17 cellular contexts compared by ENCODE assay signal in the genomic region with DNA sequence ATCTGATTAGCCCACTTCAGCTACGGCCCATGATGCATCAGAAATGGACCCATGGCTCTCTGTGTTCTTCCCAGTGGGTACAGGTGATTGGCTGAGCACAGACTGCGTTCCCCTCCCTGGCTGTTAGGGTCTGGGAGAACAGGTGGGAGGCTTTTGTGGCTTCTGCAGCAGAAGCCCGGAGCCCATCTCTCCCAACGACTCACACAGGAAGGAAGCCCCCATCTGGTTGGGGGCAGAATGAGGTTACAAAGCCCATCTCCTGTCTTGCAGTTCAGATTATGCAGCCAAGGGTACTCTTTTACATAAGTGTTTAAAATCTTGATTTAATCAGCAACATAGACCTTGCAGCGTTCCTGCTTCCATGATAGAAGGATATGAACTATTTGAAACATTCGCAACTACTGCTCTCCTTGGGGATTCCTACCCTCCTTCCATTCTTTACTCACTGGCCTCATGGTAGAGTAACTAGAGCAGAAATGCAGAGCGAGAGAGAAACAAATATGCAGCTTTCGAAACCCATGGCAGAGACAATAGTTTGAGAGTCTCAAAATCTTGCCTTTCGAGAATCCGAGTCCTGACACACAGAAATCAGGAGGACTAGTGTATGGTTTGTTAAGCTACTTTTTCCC.
DNase-seq lines count a peak whose midpoint lies in the region; ATAC-seq and TF ChIP-seq lines count a peak whose summit lies in the region.
"Had no signal": no experiment of that assay in that cellular context is flagged by ENCODE, and none has a peak within 500 bp of the region (broad histone marks: within the 10 kb centered on the region; RNA-seq: fewer than 3 reads in every experiment).

No MANE protein-coding gene starts in this region.

- H2BK120ac ChIP-seq in H9 (ENCODE audit: low read depth, low read length, poor library complexity, severe bottlenecking), result no peak overlapping the region

- H2BK12ac ChIP-seq in H9 (ENCODE audit: insufficient read length, low read depth, low read length), result no peak overlapping the region

- H3K79me2 ChIP-seq in H9 (ENCODE audit: insufficient read depth, low read length), result no peaks in the 10 kb centered on the region
- no peaks in the 10 kb centered on the region for H3K79me2 ChIP-seq in OCI-LY7 (ENCODE audit: insufficient read depth, low read depth, low read length)
- H3K79me2 ChIP-seq in neural progenitor cell (ENCODE audit: low read depth), result no peaks in the 10 kb centered on the region

- TF ChIP-seq CTCF in H9 (conservative IDR thresholded peaks at IDR 0.05) (peak; percentile 18; the same call in 2 of the 3 replicates), OCI-LY7 (conservative IDR thresholded peaks at IDR 0.05; ENCODE audit: low read length) (peak; percentile 72), neural progenitor cell (IDR thresholded peaks at IDR 0.05) (no peak)

- no peak overlapping the region for H3K23ac ChIP-seq in H9 (ENCODE audit: insufficient read length, low read depth, low read length)

- H3T11ph ChIP-seq in H9 (ENCODE audit: low read length), result no peak overlapping the region

- H3K9me3 Mint-ChIP-seq in H9, result no peaks in the 10 kb centered on the region
- H3K9me3 Mint-ChIP-seq in neural progenitor cell, result no peaks in the 10 kb centered on the region

- no peak overlapping the region for H3K56ac ChIP-seq in H9 (ENCODE audit: insufficient read length, low read depth, low read length)

- H3K27me3 ChIP-seq in H9 (ENCODE audit: insufficient read depth, low read length) (no peaks in the 10 kb centered on the region), neural progenitor cell (no peaks in the 10 kb centered on the region)

- H3K9me2 ChIP-seq in OCI-LY7 (ENCODE audit: insufficient read depth, low read length), result no peaks in the 10 kb centered on the region

- intact Hi-C loops in OCI-LY7 (cut with micrococcal nuclease; ENCODE audit: unreplicated experiment), result no loop called here

- no peak overlapping the region for H4K8ac ChIP-seq in H9 (replicated peaks; ENCODE audit: insufficient read length, low read depth, low read length)

- no peak overlapping the region for H2BK20ac ChIP-seq in H9 (ENCODE audit: low read depth, low read length, poor library complexity, severe bottlenecking)

- H3K4me1 ChIP-seq in H9 (ENCODE audit: insufficient read depth, low read length), result peaks cover 4% of the 10 kb centered on the region; the same call in 1 of the 2 replicates
- H3K4me1 ChIP-seq in OCI-LY7 (ENCODE audit: insufficient read depth, low read length, poor library complexity, severe bottlenecking), result peaks cover 13% of the 10 kb centered on the region
- H3K4me1 ChIP-seq in neural progenitor cell, result no peaks in the 10 kb centered on the region
- H3K4me1 ChIP-seq: Caco-2 had no signal

- ATAC-seq in HG03045 (IDR thresholded peaks at IDR 0.05; ENCODE audit: unreplicated experiment), result no peak

- no peaks in the 10 kb centered on the region for H3K9me3 ChIP-seq in H9 (ENCODE audit: control insufficient read depth, low read depth, low read length)
- H3K9me3 ChIP-seq in OCI-LY7 (ENCODE audit: low read length), result no peaks in the 10 kb centered on the region
- H3K9me3 ChIP-seq in neural progenitor cell (ENCODE audit: low read depth), result no peaks in the 10 kb centered on the region
- H3K9me3 ChIP-seq: Caco-2 had no signal

- no peak overlapping the region for H3K9ac ChIP-seq in H9 (ENCODE audit: extremely low read depth, insufficient read length, low read length)
- no peak overlapping the region for H3K9ac ChIP-seq in neural progenitor cell

- no peak overlapping the region for H2AFZ ChIP-seq in H9 (ENCODE audit: low read length)
- H2AFZ ChIP-seq in OCI-LY7 (ENCODE audit: low read length), result no peak overlapping the region
- H2AFZ ChIP-seq in neural progenitor cell (replicated peaks), result no peak overlapping the region
- H2AFZ ChIP-seq: PC-9 had no signal

- no peaks in the 10 kb centered on the region for H3K23me2 ChIP-seq in H9 (ENCODE audit: insufficient read length, low read depth, low read length, poor library complexity, severe bottlenecking)

- H3K27ac ChIP-seq in H9 (ENCODE audit: insufficient read length, low read depth, low read length) (no peak overlapping the region), OCI-LY7 (ENCODE audit: low read depth, low read length, poor library complexity, severe bottlenecking) (no peak overlapping the region), neural progenitor cell (no peak overlapping the region)
- H3K27ac ChIP-seq: 22Rv1, PC-9, SK-N-MC had no signal

- no peak overlapping the region for H4K5ac ChIP-seq in H9 (ENCODE audit: insufficient read length, low read depth, low read length)

- H3K27ac Mint-ChIP-seq in H9 (no peak overlapping the region), neural progenitor cell (peak overlapping the region; percentile 23)

- no peaks in the 10 kb centered on the region for H3K36me3 ChIP-seq in OCI-LY7 (ENCODE audit: insufficient read depth, low read length)
- no peaks in the 10 kb centered on the region for H3K36me3 ChIP-seq in neural progenitor cell

- DNase-seq in NCI-H524 (lab: John Stamatoyannopoulos, UW), result peak; percentile 7 to 31
- DNase-seq in NCI-H524 treated with DMSO at 0.1 percent for 48 hours (lab: John Stamatoyannopoulos, UW), result no peak
- DNase-seq in H9, result no peak
- DNase-seq in OCI-LY7 (ENCODE audit: low spot score), result peak; percentile 69
- no peak for DNase-seq in neural progenitor cell (ENCODE audit: low spot score)
- no peak for DNase-seq in AG08396 (ENCODE audit: low spot score)
- no peak for DNase-seq in effector CD4-positive, alpha-beta T cell
- DNase-seq: C1 segment of cervical spinal cord; Caco-2; NCI-H1436 treated with DMSO at 0.1 percent for 48 hours; NCI-H2081; NCI-H510A treated with DMSO at 0.1 percent for 48 hours; NK-92 treated with Interleukin-12 subunit alpha and Interleukin-12 subunit beta, amount 100 ng/mL, for 24 hours; PC-9 had no signal

- H3K4me2 ChIP-seq in H9 (ENCODE audit: insufficient read depth, insufficient read length, low read length) (no peak overlapping the region), OCI-LY7 (ENCODE audit: low read length) (peak overlapping the region; percentile 12), neural progenitor cell (no peak overlapping the region)
- H3K4me2 ChIP-seq: PC-9 had no signal

- WGBS in H9 (ENCODE audit: extremely low coverage, insufficient read length, low lambda C conversion rate), result no CpG with 5 or more reads among the region's 10 CpGs

- no peak overlapping the region for H2AK5ac ChIP-seq in H9 (ENCODE audit: insufficient read length, low read length)

- H3K4me1 Mint-ChIP-seq in H9 (peaks cover 6 to 7% of the 10 kb centered on the region in 2 experiments), neural progenitor cell (peaks cover 22% of the 10 kb centered on the region)

- H3K79me1 ChIP-seq in H9 (ENCODE audit: insufficient read depth, low read depth, low read length, poor library complexity, severe bottlenecking), result no peaks in the 10 kb centered on the region

- POLR2A ChIA-PET in OCI-LY7 (lab: Charles Lee), result no interaction called here

- H3K36me3 Mint-ChIP-seq in H9 (ENCODE audit: insufficient read depth in 1 of 3, low read depth in 3 of 3) (no peaks in the 10 kb centered on the region), neural progenitor cell (no peaks in the 10 kb centered on the region)

- H3K18ac ChIP-seq in H9 (ENCODE audit: insufficient read length, low read depth, low read length), result no peak overlapping the region

- H2BK5ac ChIP-seq in H9 (ENCODE audit: insufficient read length, low read length), result no peak overlapping the region

- no peaks in the 10 kb centered on the region for H4K20me1 ChIP-seq in H9 (ENCODE audit: control insufficient read depth, insufficient read depth, insufficient read length)
- no peaks in the 10 kb centered on the region for H4K20me1 ChIP-seq in OCI-LY7 (ENCODE audit: insufficient read depth, low read length)
- no peaks in the 10 kb centered on the region for H4K20me1 ChIP-seq in neural progenitor cell (ENCODE audit: low read depth)

- H3K4ac ChIP-seq in H9 (ENCODE audit: low read depth, low read length), result no peak overlapping the region

- no peak overlapping the region for H2BK15ac ChIP-seq in H9 (ENCODE audit: low read depth, low read length)

- H3K27me3 Mint-ChIP-seq in H9 (ENCODE audit: low read depth), result peaks cover 3% of the 10 kb centered on the region
- peaks cover 4% of the 10 kb centered on the region for H3K27me3 Mint-ChIP-seq in neural progenitor cell (ENCODE audit: insufficient read depth, low read depth)

- BruUV-seq in OCI-LY7 (replicated peaks; lab: Mats Ljungman, UMichigan), result no TSS peak

- no peaks in the 10 kb centered on the region for H3F3A ChIP-seq in neural progenitor cell (ENCODE audit: low read depth)

- H4K91ac ChIP-seq in H9 (ENCODE audit: insufficient read length, low read depth, low read length), result no peak overlapping the region

- no peak overlapping the region for H3K4me3 ChIP-seq in OCI-LY7 (ENCODE audit: low read depth, low read length, poor library complexity, severe bottlenecking)
- no peak overlapping the region for H3K4me3 ChIP-seq in neural progenitor cell
- H3K4me3 ChIP-seq: PC-9, SK-N-MC had no signal

- CTCF ChIA-PET in OCI-LY7 (lab: Charles Lee; ENCODE audit: unreplicated experiment), result no interaction called here

- H3K14ac ChIP-seq in H9 (ENCODE audit: insufficient read depth, low read length), result no peak overlapping the region

- no peak overlapping the region for H3K4me3 Mint-ChIP-seq in H9
- H3K4me3 Mint-ChIP-seq in neural progenitor cell, result no peak overlapping the region

Comparison
In these comparisons a context has a peak if more than half of its experiments do, and no peak if none do; other contexts are left out.
1. DNase-seq: peak in NCI-H524 (2 of 2) and OCI-LY7 (single experiment); none in NCI-H524 treated with DMSO at 0.1 percent for 48 hours (single experiment), H9 (single experiment), neural progenitor cell (single experiment), AG08396 (single experiment) and effector CD4-positive, alpha-beta T cell (single experiment).